In the genomic region with DNA sequence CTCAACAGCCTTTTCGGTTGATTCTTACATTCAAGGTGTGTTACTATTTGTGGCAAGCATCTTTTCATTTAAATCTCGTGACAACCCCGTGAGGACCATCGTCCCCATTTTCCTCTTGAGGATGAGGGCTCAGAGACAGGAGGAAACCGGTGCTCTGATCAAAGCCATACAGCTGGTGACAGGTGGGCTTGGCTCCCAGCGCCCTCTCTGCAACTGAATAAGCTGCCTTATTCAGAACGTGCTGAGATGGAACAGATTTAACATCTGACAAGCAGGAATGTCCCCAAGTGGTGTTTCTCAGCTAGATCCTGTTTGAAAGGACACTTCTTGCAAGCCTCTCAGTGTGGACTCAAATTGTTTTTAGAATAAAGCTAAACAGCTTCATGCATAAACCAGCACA, we compare ENCODE assay signal across 11 cellular contexts. TPM values are rescaled to one million over a fixed set of nuclear protein-coding genes. Genes with fewer than 3 reads are reported as not detected.
DNase-seq lines count a peak whose midpoint lies in the region; ATAC-seq and TF ChIP-seq lines count a peak whose summit lies in the region.
"Had no signal": no experiment of that assay in that cellular context is flagged by ENCODE, and none has a peak within 500 bp of the region (broad histone marks: within the 10 kb centered on the region; RNA-seq: fewer than 3 reads in every experiment).

No MANE protein-coding gene starts in this region.

- H3K9me3 Mint-ChIP-seq in CD8-positive, alpha-beta T cell = no peaks in the 10 kb centered on the region
- H3K9me3 Mint-ChIP-seq in GM23338 (peaks cover 3% of the 10 kb centered on the region; the same call in 2 of the 3 replicates), WTC11 (no peaks in the 10 kb centered on the region)

- CTCF ChIA-PET in CD8-positive, alpha-beta T cell (lab: Charles Lee) = interaction anchor here (1.0 to 5.2 kb wide), 7 partner anchors 10 to 25 kb away, joined by 3 to 104 read pairs (median 13); a partner anchor contains a TSS
- CTCF ChIA-PET in WTC11 (lab: Charles Lee) = interaction anchor here (0.9 to 4.5 kb wide), 13 partner anchors 9 to 179 kb away, joined by 3 to 76 read pairs (median 7); no protein-coding TSS in a partner anchor

- H3K27me3 ChIP-seq in CD8-positive, alpha-beta T cell (ENCODE audit: insufficient read depth, low read length) = no peaks in the 10 kb centered on the region
- H3K27me3 ChIP-seq in GM23338 (ENCODE audit: insufficient read depth) = no peaks in the 10 kb centered on the region
- H3K27me3 ChIP-seq in left lung = peaks cover 0 to 5% of the 10 kb centered on the region in 2 donors
- H3K27me3 ChIP-seq in esophagus muscularis mucosa = no peaks in the 10 kb centered on the region
- H3K27me3 ChIP-seq: esophagus squamous epithelium had no signal

- H3K4me3 ChIP-seq in CD8-positive, alpha-beta T cell (ENCODE audit: low read depth, low read length) = peak overlapping the region; percentile 37
- peak overlapping the region; percentile 37; the same call in 1 of the 2 replicates for H3K4me3 ChIP-seq in GM23338
- peak overlapping the region; percentile 8 to 20 for H3K4me3 ChIP-seq in left lung
- H3K4me3 ChIP-seq in esophagus muscularis mucosa = peak overlapping the region in 1 of 4 donors; percentile 39

- H3K36me3 ChIP-seq in CD8-positive, alpha-beta T cell (ENCODE audit: insufficient read depth, low read length) = no peaks in the 10 kb centered on the region
- peaks cover 39% of the 10 kb centered on the region for H3K36me3 ChIP-seq in GM23338 (ENCODE audit: insufficient read depth)
- peaks cover 0 to 9% of the 10 kb centered on the region in 2 donors for H3K36me3 ChIP-seq in left lung
- peaks cover 0 to 56% (median 25%) of the 10 kb centered on the region in 4 donors for H3K36me3 ChIP-seq in esophagus muscularis mucosa

- TF ChIP-seq EP300 in esophagus muscularis mucosa (IDR thresholded peaks at IDR 0.05) = no peak

- H3K9me2 ChIP-seq in GM23338 (ENCODE audit: insufficient read depth) = no peaks in the 10 kb centered on the region

- H3K79me2 ChIP-seq in GM23338 (replicated peaks; ENCODE audit: insufficient read depth) = no peaks in the 10 kb centered on the region

- intact Hi-C loops in CD8-positive, alpha-beta T cell (cut with DNase I, micrococcal nuclease) = no loop called here
- intact Hi-C loops in left lung (cut with DNase I) = no loop called here
- intact Hi-C loops in esophagus muscularis mucosa (cut with DNase I) = no loop called here

- TF ChIP-seq CTCF in CD8-positive, alpha-beta T cell (IDR thresholded peaks at IDR 0.05) = no peak
- TF ChIP-seq CTCF in GM23338 (conservative IDR thresholded peaks at IDR 0.05; ENCODE audit: low read depth in 2 of 2) = no peak
- TF ChIP-seq CTCF in WTC11 (IDR thresholded peaks at IDR 0.05) = no peak
- no peak for TF ChIP-seq CTCF in left lung (IDR thresholded peaks at IDR 0.05)
- TF ChIP-seq CTCF in esophagus muscularis mucosa (IDR thresholded peaks at IDR 0.05) = no peak

- peak overlapping the region; percentile 29 for H3K4me3 Mint-ChIP-seq in CD8-positive, alpha-beta T cell
- H3K4me3 Mint-ChIP-seq in GM23338 = peak overlapping the region; percentile 60
- H3K4me3 Mint-ChIP-seq in WTC11 = peak overlapping the region; percentile 61

- WGBS in esophagus muscularis mucosa = 71% methylated on average over 7 of the region's 7 CpGs

- no peaks in the 10 kb centered on the region for H3K9me3 ChIP-seq in CD8-positive, alpha-beta T cell (ENCODE audit: low read length)
- H3K9me3 ChIP-seq in left lung (no peaks in the 10 kb centered on the region), esophagus muscularis mucosa (no peaks in the 10 kb centered on the region)
- H3K9me3 ChIP-seq: esophagus squamous epithelium had no signal

- no peaks in the 10 kb centered on the region for H3K4me1 ChIP-seq in CD8-positive, alpha-beta T cell (ENCODE audit: insufficient read depth, low read length)
- H3K4me1 ChIP-seq in GM23338 (ENCODE audit: insufficient read depth) = peaks cover 9% of the 10 kb centered on the region
- H3K4me1 ChIP-seq in left lung = no peaks in the 10 kb centered on the region
- H3K4me1 ChIP-seq in esophagus muscularis mucosa = peaks cover 0 to 4% (median 0%) of the 10 kb centered on the region in 4 donors
- H3K4me1 ChIP-seq: esophagus squamous epithelium had no signal

- no peak for DNase-seq in CD8-positive, alpha-beta T cell
- DNase-seq in GM23338 (ENCODE audit: low spot score) = peak; percentile 82
- peak; percentile 48 for DNase-seq in WTC11 (ENCODE audit: low spot score)
- DNase-seq in left lung = no peak
- no peak for DNase-seq in foreskin melanocyte
- DNase-seq in SIG-M5 treated with dmso at 0.1 percent for 504 hours (lab: John Stamatoyannopoulos, UW; ENCODE audit: unreplicated experiment) = no peak
- DNase-seq in esophagus muscularis mucosa (ENCODE audit: extremely low spot score) = no peak
- DNase-seq in GDM1 (lab: John Stamatoyannopoulos, UW) = no peak
- DNase-seq: DMS79, esophagus squamous epithelium, mesendoderm had no signal

- peak overlapping the region; percentile 18 for H3K27ac Mint-ChIP-seq in CD8-positive, alpha-beta T cell
- H3K27ac Mint-ChIP-seq in GM23338 = peak overlapping the region; percentile 86
- peak overlapping the region; percentile 97 for H3K27ac Mint-ChIP-seq in WTC11

- no peak for ATAC-seq in CD8-positive, alpha-beta T cell
- ATAC-seq in GM23338 (peak; percentile 74), WTC11 (peak; percentile 68), left lung (no peak)

- peak overlapping the region; percentile 66 for H3K4me2 ChIP-seq in GM23338

- no peaks in the 10 kb centered on the region for H3K36me3 Mint-ChIP-seq in CD8-positive, alpha-beta T cell
- H3K36me3 Mint-ChIP-seq in GM23338 (ENCODE audit: low read depth) (peaks cover 87% of the 10 kb centered on the region), WTC11 (peaks cover 58% of the 10 kb centered on the region)

- no peaks in the 10 kb centered on the region; the same call in 1 of the 2 replicates for H4K20me1 ChIP-seq in GM23338 (replicated peaks; ENCODE audit: insufficient read depth)

- H3F3A ChIP-seq in GM23338 (replicated peaks; ENCODE audit: low read depth) = peaks cover 21% of the 10 kb centered on the region

- no peak overlapping the region for H3K27ac ChIP-seq in CD8-positive, alpha-beta T cell (ENCODE audit: low read depth, low read length)
- peak overlapping the region; percentile 96 for H3K27ac ChIP-seq in GM23338 (ENCODE audit: low read depth)
- peak overlapping the region in 1 of 2 donors; percentile 14 for H3K27ac ChIP-seq in left lung
- H3K27ac ChIP-seq in esophagus muscularis mucosa (replicated peaks in 1 of 4) = peak overlapping the region in 1 of 4 donors; percentile 39
- H3K27ac ChIP-seq: esophagus squamous epithelium had no signal

- POLR2A ChIA-PET in CD8-positive, alpha-beta T cell (lab: Charles Lee) = interaction anchor here (0.6 to 2.9 kb wide), 2 partner anchors 20 to 196 kb away, joined by 3 to 19 read pairs; no protein-coding TSS in a partner anchor
- POLR2A ChIA-PET in WTC11 (lab: Charles Lee) = interaction anchor here (1.1 to 1.8 kb wide), 2 partner anchors 18 to 29 kb away, joined by 5 to 6 read pairs; no protein-coding TSS in a partner anchor

- peaks cover 4% of the 10 kb centered on the region for H3K27me3 Mint-ChIP-seq in CD8-positive, alpha-beta T cell (ENCODE audit: low read depth)
- H3K27me3 Mint-ChIP-seq in GM23338 (ENCODE audit: insufficient read depth, low read depth, poor library complexity) (peaks cover 20% of the 10 kb centered on the region), WTC11 (ENCODE audit: low read depth) (no peaks in the 10 kb centered on the region)

- H3K4me1 Mint-ChIP-seq in CD8-positive, alpha-beta T cell (ENCODE audit: low read depth) = no peaks in the 10 kb centered on the region
- H3K4me1 Mint-ChIP-seq in GM23338 (peaks cover 14% of the 10 kb centered on the region), WTC11 (peaks cover 21% of the 10 kb centered on the region)

- TF ChIP-seq POLR2A in esophagus muscularis mucosa (IDR thresholded peaks at IDR 0.05; ENCODE audit: low read depth) = no peak

- no peak overlapping the region for H2AFZ ChIP-seq in GM23338

TF ChIP-seq in GM23338, 12 proteins besides CTCF, POLR2A, EP300 and RAD21:
- TF ChIP-seq EZH2phosphoT487 (IDR thresholded peaks at IDR 0.05; ENCODE audit: unreplicated experiment) (no peak), EZH2 (IDR thresholded peaks at IDR 0.05; ENCODE audit: low read depth, unreplicated experiment) (no peak), CREB1 (CRISPR knock-in tag; IDR thresholded peaks at IDR 0.05; ENCODE audit: low read depth) (no peak), NANOG (IDR thresholded peaks at IDR 0.05; ENCODE audit: borderline replicate concordance) (peak; percentile 46)

TF ChIP-seq in WTC11, 78 proteins besides CTCF, POLR2A, EP300 and RAD21:
- peak; percentile 22; the same call in 1 of the 2 replicates for TF ChIP-seq TEAD1 (CRISPR knock-in tag; IDR thresholded peaks at IDR 0.05)
- no peak for TF ChIP-seq GABPB1 (CRISPR knock-in tag; IDR thresholded peaks at IDR 0.05)

RNA-seq across cellular contexts. Expression of a gene that starts 22.2 kb away (rescaled TPM):
- 10 to 100 TPM; 23.3 to 24.9 TPM for total RNA-seq in CD8-positive, alpha-beta T cell
- total RNA-seq in GM23338 (2014; rRNA removed; shearing (Covaris generic)) = 27.8 and 37.0 TPM in 2 replicates
- 13.6 and 16.8 TPM in 2 replicates for polyA plus RNA-seq in GM23338 (2016; fragmentation: Nextera tagmentation; extraction: Ambion mirVana)
- total RNA-seq in WTC11 (2021) = 42.4 to 42.9 TPM (median 42.9 TPM) in 3 replicates
- total RNA-seq in left lung = 10 to 100 TPM; 42.4 to 44.9 TPM
- 10 to 100 TPM; 36.4 to 42.3 (median 37.8) TPM for total RNA-seq in esophagus muscularis mucosa

RNA-seq across cellular contexts. Expression of a gene that starts 39.0 kb away (rescaled TPM):
- total RNA-seq in CD8-positive, alpha-beta T cell = 1 to 10 TPM; 7.9 to 9.9 TPM
- total RNA-seq in GM23338 (2014; rRNA removed; shearing (Covaris generic)) = 103 and 120 TPM in 2 replicates
- 74.6 and 82.6 TPM in 2 replicates for polyA plus RNA-seq in GM23338 (2016; fragmentation: Nextera tagmentation; extraction: Ambion mirVana)
- total RNA-seq in WTC11 (2021) (124 to 138 TPM (median 136 TPM) in 3 replicates), left lung (10 to 100 TPM; 13.5 to 17.6 TPM), esophagus muscularis mucosa (100 to 1,000 TPM in 1 of 4 donors, 10 to 100 TPM in 3; 30.1 to 114 (median 33.6) TPM)

Comparison
In these comparisons a context has a peak if more than half of its experiments do, and no peak if none do; other contexts are left out.
1. ATAC-seq: peak in GM23338 (single experiment) and WTC11 (single experiment); none in CD8-positive, alpha-beta T cell (single experiment) and left lung (single experiment).
2. DNase-seq: peak in GM23338 (single experiment) and WTC11 (single experiment); none in CD8-positive, alpha-beta T cell (0 of 7), left lung (0 of 2), foreskin melanocyte (single experiment), SIG-M5 treated with dmso at 0.1 percent for 504 hours (single experiment), esophagus muscularis mucosa (single experiment) and GDM1 (single experiment).
3. H3K27ac Mint-ChIP-seq: peak in every context shown above with its lines; median percentile 97 in WTC11; 86 in GM23338; 18 in CD8-positive, alpha-beta T cell.
4. Peak in every context shown above with its lines, with median percentiles within 50 percentile points of each other: H3K4me3 Mint-ChIP-seq.